ENCODE assay signal across 29 cellular contexts in the genomic region with DNA sequence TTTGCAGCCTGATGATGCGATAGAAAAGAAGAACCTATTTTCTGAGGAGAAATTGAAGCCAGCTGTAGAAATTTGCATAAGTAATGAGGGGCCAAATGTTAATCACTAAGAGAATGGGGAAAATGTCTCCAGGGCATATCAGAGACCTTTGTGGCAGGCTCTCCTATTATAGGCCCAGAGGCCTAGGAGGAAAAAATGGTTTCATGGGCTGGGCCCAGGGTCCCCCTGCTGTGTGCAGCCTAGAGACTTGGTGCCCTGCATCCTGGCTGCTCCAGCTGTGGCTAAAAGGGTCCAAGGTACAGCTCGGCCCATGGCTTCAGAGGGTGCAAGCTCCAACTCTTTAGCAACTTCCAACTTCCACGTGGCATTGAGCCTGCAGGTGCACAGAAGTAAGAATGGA.
"Had no signal": no experiment of that assay in that cellular context is flagged by ENCODE, and none has a peak within 500 bp of the region (broad histone marks: within the 10 kb centered on the region; RNA-seq: fewer than 3 reads in every experiment).

No MANE protein-coding gene starts in this region.

- FAIRE-seq: endometrium, endothelial cell of umbilical vein, frontal cortex had no signal

- H3K4me2 ChIP-seq: hepatocyte had no signal

- H3K27me3 ChIP-seq: colonic mucosa, dorsolateral prefrontal cortex, esophagus muscularis mucosa, esophagus squamous epithelium, foreskin keratinocyte, gastrocnemius medialis, gastroesophageal sphincter, heart left ventricle, heart right ventricle, hepatocyte had no signal

- DNase-seq: colonic mucosa; cortex of kidney; dermis blood vessel endothelial cell; dorsolateral prefrontal cortex; effector CD4-positive, alpha-beta T cell; effector CD8-positive, alpha-beta T cell; effector memory CD4-positive, alpha-beta T cell; effector memory CD8-positive, alpha-beta T cell; erythroblast; esophagus squamous epithelium; foreskin fibroblast; foreskin keratinocyte; foreskin melanocyte; gastrocnemius medialis; glutamatergic neuron; head of caudate nucleus; heart left ventricle; heart right ventricle; hippocampal formation had no signal

- H2AFZ ChIP-seq: hepatocyte had no signal

- H3K27ac ChIP-seq: colonic mucosa, coronary artery, dorsolateral prefrontal cortex, epithelial cell of prostate, esophagus muscularis mucosa, esophagus squamous epithelium, foreskin keratinocyte, gastrocnemius medialis, gastroesophageal sphincter, heart left ventricle, heart right ventricle, hepatocyte had no signal

- H3K4me3 Mint-ChIP-seq: dendritic cell treated with granulocyte-macrophage colony-stimulating factor and Interleukin-4, amounts not matched to agents 40 ng/mL and 50 ng/mL, for 4 days; effector memory CD8-positive, alpha-beta T cell had no signal

- H3K27ac Mint-ChIP-seq: dendritic cell treated with granulocyte-macrophage colony-stimulating factor and Interleukin-4, amounts not matched to agents 40 ng/mL and 50 ng/mL, for 4 days; effector memory CD8-positive, alpha-beta T cell had no signal

- H3K9me3 ChIP-seq: colonic mucosa had no signal

- H3K4me3 ChIP-seq: colonic mucosa, coronary artery, dorsolateral prefrontal cortex, esophagus muscularis mucosa, esophagus squamous epithelium, gastrocnemius medialis, gastroesophageal sphincter, heart left ventricle, heart right ventricle, hepatocyte had no signal

- H3K4me1 ChIP-seq: colonic mucosa, esophagus muscularis mucosa, esophagus squamous epithelium, foreskin keratinocyte, gastrocnemius medialis, gastroesophageal sphincter, heart left ventricle, heart right ventricle had no signal

- ATAC-seq: effector memory CD8-positive, alpha-beta T cell; esophagus mucosa; foreskin keratinocyte; gastrocnemius medialis; gastroesophageal sphincter; heart left ventricle; heart right ventricle had no signal

- H3K79me2 ChIP-seq: hepatocyte had no signal

- H3K36me3 ChIP-seq: colonic mucosa, esophagus muscularis mucosa, esophagus squamous epithelium, gastrocnemius medialis, heart left ventricle, heart right ventricle had no signal
